Comparison of ENCODE assay signal across 8 cellular contexts in the genomic region with DNA sequence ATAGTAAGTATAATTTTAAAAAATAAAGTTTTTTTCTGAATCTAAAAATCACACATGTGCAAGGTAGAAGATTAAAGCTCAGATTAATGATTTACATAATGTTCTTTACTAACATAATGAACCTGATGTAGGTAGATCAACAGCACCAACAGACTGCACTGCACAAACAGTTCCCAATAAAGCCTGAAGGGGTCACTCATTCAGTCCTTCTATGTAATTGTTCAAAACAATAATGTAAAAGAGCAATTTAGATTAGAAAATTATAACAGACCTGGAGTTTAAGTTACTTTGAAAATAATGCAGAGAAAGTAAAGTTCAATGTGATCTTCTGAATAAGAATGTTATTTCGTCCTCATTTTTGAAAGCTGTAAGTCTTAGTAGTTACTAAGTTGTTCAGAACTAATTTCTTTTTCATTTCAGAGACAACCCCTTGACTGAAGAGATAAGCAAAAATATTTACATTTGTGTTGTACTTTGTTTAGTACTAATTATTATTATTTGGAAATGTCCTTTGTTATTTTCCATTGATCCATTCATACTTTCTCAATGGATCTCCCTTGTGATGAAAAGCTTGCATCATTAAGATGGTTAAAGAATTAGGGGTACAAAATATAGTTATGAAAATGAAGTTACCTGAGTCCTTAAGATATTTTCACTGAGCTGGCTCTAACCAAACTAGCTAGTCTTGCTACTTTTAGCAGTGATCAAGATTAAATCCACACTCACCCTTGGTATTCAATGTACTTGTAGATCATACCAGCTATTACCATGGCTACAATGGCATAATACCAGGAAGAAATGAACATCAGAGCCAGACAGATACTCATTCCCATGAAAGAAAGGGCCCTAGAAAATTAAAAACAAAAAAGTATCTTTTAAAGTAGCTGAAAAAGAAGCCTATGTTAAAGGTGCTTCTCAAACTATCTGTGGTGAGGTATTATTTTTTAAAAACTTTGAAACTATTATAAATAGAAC. TPM values are rescaled to one million over a fixed set of nuclear protein-coding genes. Genes with fewer than 3 reads are reported as not detected.
DNase-seq lines count a peak whose midpoint lies in the region; ATAC-seq and TF ChIP-seq lines count a peak whose summit lies in the region.

No MANE protein-coding gene starts in this region.

- H3K4me3 ChIP-seq in OCI-LY3 (ENCODE audit: low read length) = no peak overlapping the region
- H3K4me3 ChIP-seq in tibial artery = no peak overlapping the region

- H3K27me3 Mint-ChIP-seq in brain = peaks cover 2% of the 10 kb centered on the region

- H3K4me3 Mint-ChIP-seq in brain = no peak overlapping the region

- no peak overlapping the region for H2AFZ ChIP-seq in OCI-LY3 (ENCODE audit: low read depth, low read length)

- H4K20me1 ChIP-seq in OCI-LY3 (ENCODE audit: insufficient read depth, low read length) = no peaks in the 10 kb centered on the region

- TF ChIP-seq CTCF in OCI-LY3 (IDR thresholded peaks at IDR 0.05; ENCODE audit: low read depth, low read length) (peak; percentile 70), brain (conservative IDR thresholded peaks at IDR 0.05) (peak; percentile 56 to 75), tibial artery (IDR thresholded peaks at IDR 0.05) (peak; percentile 64 to 70)

- H3K9me3 ChIP-seq in OCI-LY3 (ENCODE audit: insufficient read depth, low read length) (no peaks in the 10 kb centered on the region), tibial artery (no peaks in the 10 kb centered on the region)

- ATAC-seq in GM21737 (IDR thresholded peaks at IDR 0.05; ENCODE audit: unreplicated experiment) (peak; percentile 57), GM18858 (IDR thresholded peaks at IDR 0.05; ENCODE audit: unreplicated experiment) (no peak)

- no peaks in the 10 kb centered on the region for H3K79me2 ChIP-seq in OCI-LY3 (ENCODE audit: low read length)

- no peak overlapping the region for H3K27ac Mint-ChIP-seq in brain

- H3K27me3 ChIP-seq in OCI-LY3 (ENCODE audit: low read depth, low read length) (no peaks in the 10 kb centered on the region), tibial artery (no peaks in the 10 kb centered on the region)

- H3K9me3 Mint-ChIP-seq in brain = no peaks in the 10 kb centered on the region

- peaks cover 6% of the 10 kb centered on the region for H3K4me1 ChIP-seq in OCI-LY3 (ENCODE audit: low read length)
- no peaks in the 10 kb centered on the region for H3K4me1 ChIP-seq in tibial artery

- DNase-seq in NCI-H1417 (lab: John Stamatoyannopoulos, UW) = peak; percentile 1 to 56 (median 3)
- DNase-seq in NCI-H1417 treated with DMSO at 0.1 percent for 48 hours (lab: John Stamatoyannopoulos, UW) = no peak
- peak; percentile 41 for DNase-seq in kidney tubule cell (ENCODE audit: low spot score)
- DNase-seq in tibial artery = no peak

- no peaks in the 10 kb centered on the region for H3K4me1 Mint-ChIP-seq in brain

- intact Hi-C loops in tibial artery (cut with DNase I; ENCODE audit: low total_unique reads) = no loop called here

- H3K36me3 Mint-ChIP-seq in brain = peaks cover 1% of the 10 kb centered on the region

- H3K9ac ChIP-seq in OCI-LY3 (ENCODE audit: low read length) = no peak overlapping the region

- H3K27ac ChIP-seq in OCI-LY3 (ENCODE audit: low read length) (no peak overlapping the region), tibial artery (no peak overlapping the region)

- H3K36me3 ChIP-seq in OCI-LY3 (replicated peaks; ENCODE audit: low read depth, low read length) (no peaks in the 10 kb centered on the region), tibial artery (peaks cover 48 to 84% (median 60%) of the 10 kb centered on the region in 3 donors)

- H3K4me2 ChIP-seq in OCI-LY3 (ENCODE audit: low read length) = no peak overlapping the region

RNA-seq across cellular contexts. Expression of gene EMC4, which starts 16.8 kb away (rescaled TPM):
- 200 TPM for polyA plus RNA-seq in brain (ENCODE audit: insufficient read depth, low read depth, low replicate concordance)

RNA-seq across cellular contexts. Expression of gene KATNBL1, which starts 31.8 kb away (rescaled TPM):
- 7.3 TPM for polyA plus RNA-seq in brain (ENCODE audit: insufficient read depth, low read depth, low replicate concordance)

Comparison
In these comparisons a context has a peak if more than half of its experiments do, and no peak if none do; other contexts are left out.
1. DNase-seq: peak in NCI-H1417 (3 of 3) and kidney tubule cell (single experiment); none in NCI-H1417 treated with DMSO at 0.1 percent for 48 hours (single experiment) and tibial artery (0 of 2).
2. Peak in every context shown above with its lines, with median percentiles within 50 percentile points of each other: CTCF ChIP-seq.